11 cellular contexts compared by ENCODE assay signal in genomic region chr10:109264004-109264403, GRCh38.
"Had no signal": no experiment of that assay in that cellular context is flagged by ENCODE, and none has a peak within 500 bp of the region (broad histone marks: within the 10 kb centered on the region; RNA-seq: fewer than 3 reads in every experiment).

No MANE protein-coding gene starts in this region.

- DNase-seq: GM23248, GOT3, H7, HFFc6, KBM-7 had no signal

- ATAC-seq: HCT116, HepG2 had no signal

- H3K27ac Mint-ChIP-seq: HFFc6, IgD-negative memory B cell had no signal

- H3K9ac ChIP-seq: GM23248, KMS-11 had no signal

- H3K4me1 ChIP-seq: HAP-1 had no signal

- H3K36me3 ChIP-seq: HAP-1 had no signal

- H3K27me3 Mint-ChIP-seq: IgD-negative memory B cell had no signal

- H3K4me3 ChIP-seq: GM23248, HAP-1 had no signal

- H3K9me3 ChIP-seq: HAP-1 had no signal

- H3K4me2 ChIP-seq: KMS-11 had no signal

- H2AFZ ChIP-seq: GM23248 had no signal

- H3K27ac ChIP-seq: GM23248, HL-60, KMS-11 had no signal

- H3K4me3 Mint-ChIP-seq: HFFc6, IgD-negative memory B cell had no signal
